1 cellular context compared by ENCODE assay signal in the genomic region with DNA sequence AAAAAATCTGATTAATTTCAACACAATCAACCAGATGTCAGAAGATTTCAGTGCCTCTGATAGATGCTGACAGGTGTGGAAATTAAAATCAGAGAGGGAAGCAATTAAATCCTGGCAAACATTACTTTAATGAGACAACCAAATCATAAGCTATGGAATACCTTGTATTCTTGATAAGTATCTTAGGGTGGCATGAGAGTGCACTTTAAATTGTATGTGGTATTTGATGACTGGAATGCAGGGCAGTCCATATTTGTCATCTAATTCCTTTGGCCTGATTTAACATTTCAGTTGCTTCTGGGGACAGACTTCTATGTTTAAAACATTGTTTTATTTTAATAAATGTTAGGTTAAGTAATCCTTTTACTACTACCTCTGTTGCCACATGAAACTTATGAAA.
TF ChIP-seq lines count a peak whose summit lies in the region.

No MANE protein-coding gene starts in this region.

TF ChIP-seq in IMR-90, 13 proteins besides CTCF, POLR2A, EP300 and RAD21:
- TF ChIP-seq MAFK (IDR thresholded peaks at IDR 0.05; ENCODE audit: low read depth, low read length): 0 out of 2 replicates have a peak, but pooled peaks have one; percentile 1
- TF ChIP-seq FOS (IDR thresholded peaks at IDR 0.05; ENCODE audit: low read depth, low read length): no peak
